Comparison of ENCODE assay signal across 18 cellular contexts in genomic region chr17:76926237-76926866, GRCh38. TPM values are rescaled to one million over a fixed set of nuclear protein-coding genes. Genes with fewer than 3 reads are reported as not detected.
DNase-seq lines count a peak whose midpoint lies in the region; ATAC-seq, FAIRE-seq and TF ChIP-seq lines count a peak whose summit lies in the region.
"Had no signal": no experiment of that assay in that cellular context is flagged by ENCODE, and none has a peak within 500 bp of the region (broad histone marks: within the 10 kb centered on the region; RNA-seq: fewer than 3 reads in every experiment).

No MANE protein-coding gene starts in this region.

- H3K4me3 ChIP-seq in HepG2 (replicated peaks in 1 of 3; ENCODE audit: insufficient read depth in 1 of 3, low read depth in 2 of 3, low read length in 3 of 3) (no peak overlapping the region), right lobe of liver (no peak overlapping the region), bronchial epithelial cell (ENCODE audit: low read depth, low read length) (no peak overlapping the region), neuronal stem cell (ENCODE audit: low read length in 2 of 2) (peak overlapping the region in 1 of 2 donors; percentile 39)
- H3K4me3 ChIP-seq: GM23338 had no signal

- no peak overlapping the region for H3K14ac ChIP-seq in neuronal stem cell (ENCODE audit: low read length)

- TF ChIP-seq CTCF in HepG2 (CRISPR knock-in tag; IDR thresholded peaks at IDR 0.05) (no peak), right lobe of liver (IDR thresholded peaks at IDR 0.05) (no peak), bronchial epithelial cell (IDR thresholded peaks at IDR 0.05; ENCODE audit: insufficient read depth, low read length, severe bottlenecking) (no peak)

- no peak overlapping the region for H4K91ac ChIP-seq in neuronal stem cell (ENCODE audit: low read depth, low read length, poor library complexity)

- H3K18ac ChIP-seq in neuronal stem cell (ENCODE audit: low read length): peak overlapping the region; percentile 49

- WGBS in HepG2 (ENCODE audit: low lambda C conversion rate): 77% methylated on average over 9 of the region's 17 CpGs
- WGBS in right lobe of liver (ENCODE audit: insufficient coverage, low coverage, low lambda C conversion rate, missing lambda C conversion rate): 81% methylated on average over 8 of the region's 17 CpGs
- no CpG with 5 or more reads among the region's 17 CpGs for WGBS in neuronal stem cell (ENCODE audit: extremely low coverage in 2 of 2, insufficient read length in 2 of 2, insufficient replicate concordance in 1 of 2), 2 donors

- BruUV-seq in HepG2 (replicated peaks; lab: Mats Ljungman, UMichigan): no TSS peak

- H2AK5ac ChIP-seq in neuronal stem cell (ENCODE audit: low read depth, low read length): no peak overlapping the region

- no peak overlapping the region for H2BK15ac ChIP-seq in neuronal stem cell (ENCODE audit: low read length)

- no peak overlapping the region for H2BK5ac ChIP-seq in neuronal stem cell (ENCODE audit: low read length)

- H3K9ac ChIP-seq in HepG2 (ENCODE audit: insufficient read depth, low read depth, low read length) (no peak overlapping the region), neuronal stem cell (ENCODE audit: low read depth, low read length, poor library complexity) (no peak overlapping the region)

- TF ChIP-seq RAD21 in HepG2 (CRISPR knock-in tag; IDR thresholded peaks at IDR 0.05): no peak

- CTCF ChIA-PET in HepG2 (lab: Yijun Ruan, JAX; ENCODE audit: low intra/inter-chr PET ratio, low total read pairs): no interaction called here

- H3K23ac ChIP-seq in neuronal stem cell (ENCODE audit: low read depth, low read length, poor library complexity): peak overlapping the region; percentile 62

- peaks cover 10 to 75% of the 10 kb centered on the region in 2 experiments for H3K27me3 ChIP-seq in HepG2 (ENCODE audit: control insufficient read depth in 1 of 2, insufficient read depth in 2 of 2, low read length in 2 of 2)
- no peaks in the 10 kb centered on the region for H3K27me3 ChIP-seq in right lobe of liver
- H3K27me3 ChIP-seq in bronchial epithelial cell (ENCODE audit: control insufficient read depth, insufficient read depth, low read length): peaks cover 4% of the 10 kb centered on the region
- H3K27me3 ChIP-seq in neuronal stem cell (ENCODE audit: control insufficient read depth in 3 of 3, insufficient read depth in 3 of 3, low read depth in 1 of 3, low read length in 3 of 3): no peaks in the 10 kb centered on the region
- H3K27me3 ChIP-seq: BE2C had no signal

- no peaks in the 10 kb centered on the region for H3K79me2 ChIP-seq in HepG2 (ENCODE audit: insufficient read depth, low read length)

- H3K4me2 ChIP-seq in HepG2 (ENCODE audit: low read depth, low read length) (no peak overlapping the region), neuronal stem cell (ENCODE audit: insufficient read depth, low read length, poor library complexity, severe bottlenecking) (no peak overlapping the region)
- H3K4me2 ChIP-seq: GM23338 had no signal

- ATAC-seq in HepG2: no peak
- ATAC-seq in right lobe of liver: no peak
- ATAC-seq: GM23338, HCT116 had no signal

- FAIRE-seq in HepG2 (lab: Jason Lieb, UNC) (no peak), bronchial epithelial cell (lab: Jason Lieb, UNC) (peak; percentile 89)
- FAIRE-seq: GM12892 had no signal

- H3K9me3 ChIP-seq in HepG2 (ENCODE audit: low read length): no peaks in the 10 kb centered on the region
- H3K9me3 ChIP-seq in right lobe of liver: no peaks in the 10 kb centered on the region
- no peaks in the 10 kb centered on the region for H3K9me3 ChIP-seq in neuronal stem cell (replicated peaks in 1 of 2; ENCODE audit: control insufficient read depth in 2 of 2, insufficient read depth in 1 of 2, low read depth in 1 of 2, low read length in 2 of 2)
- H3K9me3 ChIP-seq: BE2C had no signal

- TF ChIP-seq POLR2A in HepG2 (IDR thresholded peaks at IDR 0.05; ENCODE audit: insufficient read depth in 1 of 2, low read depth in 2 of 2, low read length in 2 of 2) (no peak), right lobe of liver (IDR thresholded peaks at IDR 0.05) (no peak)

- H3K36me3 ChIP-seq in HepG2 (replicated peaks in 1 of 2; ENCODE audit: control insufficient read depth in 1 of 2, insufficient read depth in 2 of 2, low read length in 2 of 2) (no peaks in the 10 kb centered on the region), right lobe of liver (no peaks in the 10 kb centered on the region), bronchial epithelial cell (ENCODE audit: control insufficient read depth, insufficient read depth, low read length) (no peaks in the 10 kb centered on the region), neuronal stem cell (replicated peaks in 1 of 2; ENCODE audit: control insufficient read depth in 2 of 2, insufficient read depth in 2 of 2, low read length in 2 of 2) (peaks cover 0 to 48% of the 10 kb centered on the region in 2 donors)

- POLR2A ChIA-PET in HepG2 (lab: Yijun Ruan, JAX): no interaction called here

- H4K8ac ChIP-seq in neuronal stem cell (ENCODE audit: low read depth, low read length): no peak overlapping the region

- no peak for DNase-seq in HepG2 (ENCODE audit: low spot score)
- DNase-seq in right lobe of liver: no peak
- no peak for DNase-seq in bronchial epithelial cell (ENCODE audit: low read depth)
- no peak for DNase-seq in neuronal stem cell (ENCODE audit: low spot score)
- no peak for DNase-seq in OCI-M1 (lab: John Stamatoyannopoulos, UW)
- DNase-seq in stimulated activated CD4-positive, alpha-beta T cell treated with anti-CD3 and anti-CD28 coated beads, Interleukin-12 subunit alpha, Interleukin-12 subunit beta, amount 100 ng/mL, for 4 hours: no peak
- no peak for DNase-seq in NCI-H526 (lab: John Stamatoyannopoulos, UW)
- DNase-seq: 8988T; BE2C; CD4-positive, alpha-beta T cell; DMS153; DMS79; GDM1; H7 had no signal

- H3K79me1 ChIP-seq in neuronal stem cell (ENCODE audit: low read depth, low read length): no peaks in the 10 kb centered on the region

- H3K4me1 ChIP-seq in HepG2 (ENCODE audit: insufficient read depth, low read length): no peaks in the 10 kb centered on the region
- H3K4me1 ChIP-seq in right lobe of liver: no peaks in the 10 kb centered on the region
- peaks cover 0 to 14% of the 10 kb centered on the region in 2 donors for H3K4me1 ChIP-seq in neuronal stem cell (ENCODE audit: control insufficient read depth in 2 of 2, insufficient read depth in 1 of 2, low read depth in 1 of 2, low read length in 2 of 2)

- no peak overlapping the region for H2BK120ac ChIP-seq in neuronal stem cell (ENCODE audit: low read depth, low read length)

- TF ChIP-seq EP300 in HepG2 (IDR thresholded peaks at IDR 0.05; ENCODE audit: low read depth in 2 of 2, low read length in 2 of 2) (no peak), HepG2 (CRISPR knock-in tag; IDR thresholded peaks at IDR 0.05; ENCODE audit: borderline replicate concordance) (no peak)

- H3K27ac ChIP-seq in HepG2 (ENCODE audit: extremely low read length, insufficient read depth, low read length) (no peak overlapping the region), right lobe of liver (no peak overlapping the region), neuronal stem cell (replicated peaks; ENCODE audit: low read length) (no peak overlapping the region)
- H3K27ac ChIP-seq: C4-2B had no signal

- no peak overlapping the region for H2AFZ ChIP-seq in HepG2 (ENCODE audit: low read length)
- no peak overlapping the region for H2AFZ ChIP-seq in neuronal stem cell (ENCODE audit: low read length)
- H2AFZ ChIP-seq: GM23338 had no signal

- H3K4ac ChIP-seq in neuronal stem cell (ENCODE audit: low read length): no peak overlapping the region

- peaks cover under 1% of the 10 kb centered on the region for H4K20me1 ChIP-seq in HepG2 (ENCODE audit: insufficient read depth, low read length)

- in situ Hi-C loops in HepG2 (cut with HindIII; ENCODE audit: extremely low pct_ligation_motif_present, low pct_unique_long_range_greater_than_20kb): no loop called here

- intact Hi-C loops in HepG2 (cut with micrococcal nuclease; ENCODE audit: unreplicated experiment) (no loop called here), right lobe of liver (cut with DNase I) (no loop called here)

- no peak overlapping the region for H2BK12ac ChIP-seq in neuronal stem cell (ENCODE audit: low read length)

TF ChIP-seq in HepG2, 621 proteins besides CTCF, POLR2A, EP300 and RAD21:
- TF ChIP-seq ZNF768 (CRISPR knock-in tag; IDR thresholded peaks at IDR 0.05) (peak; percentile 98), ZNF747 (CRISPR knock-in tag; IDR thresholded peaks at IDR 0.05; ENCODE audit: borderline replicate concordance) (no peak)

RNA-seq across cellular contexts. Expression of gene MGAT5B, which starts 58.1 kb away (rescaled TPM):
- total RNA-seq in HepG2 (2016; rRNA removed; fragmentation: Illumina TruSeq; extraction: Trizol) (0.07 and 0.13 TPM in 2 replicates), right lobe of liver (under 1 TPM in 1 of 6 experiments, not detected in 5; 0.16 TPM), bronchial epithelial cell (under 0.01 TPM in 1 of 2 replicates, not detected in the other)
- total RNA-seq in HepG2 (2016; cell fraction: cytosol; rRNA removed; fragmentation: Illumina TruSeq; extraction: Trizol; ENCODE audit: low read depth): 0.09 TPM in 1 of 2 replicates, not detected in the other
- 0.28 TPM in 1 of 2 replicates, not detected in the other for total RNA-seq in HepG2 (2016; cell fraction: insoluble cytoplasmic fraction; rRNA removed; fragmentation: Illumina TruSeq; extraction: Trizol)
- 0.10 and 0.22 TPM in 2 replicates for total RNA-seq in HepG2 (2016; cell fraction: membrane; rRNA removed; fragmentation: Illumina TruSeq; extraction: Trizol)
- 0.56 TPM in 1 of 2 replicates, not detected in the other for total RNA-seq in HepG2 (2016; cell fraction: nucleus; rRNA removed; fragmentation: Illumina TruSeq; extraction: Trizol)
- 0.07 and 0.09 TPM in 2 replicates for polyA plus RNA-seq in HepG2 (2011; rRNA removed)
- 0.05 and 0.08 TPM in 2 replicates for polyA plus RNA-seq in HepG2 (2011; cell fraction: cytosol; rRNA removed)
- polyA plus RNA-seq in HepG2 (2011; cell fraction: nucleus; rRNA removed): 0.26 and 0.59 TPM in 2 replicates
- polyA plus RNA-seq in HepG2 (2012): 0.12 TPM in 1 of 2 replicates, not detected in the other
- 0.10 and 0.23 TPM in 2 replicates for polyA plus RNA-seq in HepG2 (2016; cell fraction: cytosol; fragmentation: Illumina TruSeq; extraction: Trizol; ENCODE audit: low read depth)
- polyA plus RNA-seq in HepG2 (2016; cell fraction: insoluble cytoplasmic fraction; fragmentation: Illumina TruSeq; extraction: Trizol; ENCODE audit: low read depth): 0.16 TPM in 1 of 2 replicates, not detected in the other
- 0.22 TPM in 1 of 2 replicates, not detected in the other for polyA plus RNA-seq in HepG2 (2016; cell fraction: membrane; fragmentation: Illumina TruSeq; extraction: Trizol; ENCODE audit: low read depth)
- polyA plus RNA-seq in HepG2 (2016; cell fraction: nucleus; fragmentation: Illumina TruSeq; extraction: Trizol; ENCODE audit: insufficient read depth, low read depth): 0.23 and 0.24 TPM in 2 replicates
- 0.24 and 9.3 TPM in 2 replicates for polyA minus RNA-seq in HepG2 (2011; rRNA and poly(A)+ RNA removed; ENCODE audit: low replicate concordance)
- polyA minus RNA-seq in HepG2 (2011; cell fraction: cytosol; rRNA and poly(A)+ RNA removed): not detected in 2 replicates
- 0.12 and 0.13 TPM in 2 replicates for polyA minus RNA-seq in HepG2 (2011; cell fraction: nucleus; rRNA and poly(A)+ RNA removed)
- polyA plus RNA-seq in neuronal stem cell (2013, experiment 1 of 2): 5.6 TPM
- polyA plus RNA-seq in neuronal stem cell (2013, experiment 2 of 2): 5.4 TPM
